ENCODE assay signal across 8 cellular contexts in genomic region chr16:1826691-1827573, GRCh38. TPM values are rescaled to one million over a fixed set of nuclear protein-coding genes. Genes with fewer than 3 reads are reported as not detected.
DNase-seq lines count a peak whose midpoint lies in the region; ATAC-seq, FAIRE-seq and TF ChIP-seq lines count a peak whose summit lies in the region.

TSS of gene FAHD1 (plus strand) at chr16:1827206. CDS start at chr16:1827239, 33 bp downstream.
TSS of gene HAGH (minus strand) at chr16:1826825. CDS start at chr16:1826787, 38 bp downstream.

- peak within 1 kb of the TSS; percentile 100 for H2AFZ ChIP-seq in fibroblast of lung (ENCODE audit: low read length)

- TF ChIP-seq POLR2A in H54 (IDR thresholded peaks at IDR 0.05; ENCODE audit: low read depth, low read length), result peak; percentile 58

- intact Hi-C loops in natural killer cell (cut with micrococcal nuclease), result loop anchor here (2.0 kb wide), 1 partner anchor 44 kb away; the partner anchor contains the start of genes NUBP2 and SPSB3

- POLR2A ChIA-PET in RWPE1 (lab: Yijun Ruan, JAX; ENCODE audit: low non-redundant PET), result interaction anchor here (0.6 to 2.5 kb wide), 3 partner anchors 23 to 129 kb away, joined by 3 to 7 read pairs (median 6); partner anchors contain the start of genes NUBP2 and SPSB3

- no peaks in the 10 kb centered on the region for H3K27me3 ChIP-seq in fibroblast of lung (ENCODE audit: control insufficient read depth, insufficient read depth, low read length)

- peak within 1 kb of the TSS; percentile 94 for H3K4me2 ChIP-seq in fibroblast of lung (ENCODE audit: extremely low read depth, insufficient read depth, low read length)

- peaks cover 3% of the 10 kb centered on the region for H3K36me3 ChIP-seq in fibroblast of lung (ENCODE audit: control insufficient read depth, insufficient read depth, low read length)

- H3K36me3 Mint-ChIP-seq in activated T-helper 17 cell treated with anti-CD3 and anti-CD28 coated beads, Interleukin-2, amount 50 U/mL, for 72 hours (ENCODE audit: low read depth), result peaks cover 21% of the 10 kb centered on the region
- no peaks in the 10 kb centered on the region for H3K36me3 Mint-ChIP-seq in natural killer cell

- no peaks in the 10 kb centered on the region for H3K9me3 Mint-ChIP-seq in activated T-helper 17 cell treated with anti-CD3 and anti-CD28 coated beads, Interleukin-2, amount 50 U/mL, for 72 hours
- H3K9me3 Mint-ChIP-seq in natural killer cell, result no peaks in the 10 kb centered on the region

- ATAC-seq in activated T-helper 17 cell treated with anti-CD3 and anti-CD28 coated beads, Interleukin-2, amount 50 U/mL, for 72 hours (replicated peaks), result peak; percentile 89
- peak; percentile 79 to 92 (median 84) for ATAC-seq in natural killer cell

- CTCF ChIA-PET in RWPE1 (lab: Yijun Ruan, JAX), result interaction anchor here (0.5 to 0.6 kb wide), 4 partner anchors 12 to 361 kb away, joined by 3 to 4 read pairs (median 3); no protein-coding TSS in a partner anchor

- peak within 1 kb of the TSS; percentile 75 for H3K9ac ChIP-seq in fibroblast of lung (ENCODE audit: insufficient read depth, low read length)

- no peaks in the 10 kb centered on the region for H4K20me1 ChIP-seq in fibroblast of lung (ENCODE audit: control insufficient read depth, extremely low read depth, insufficient read depth, low read length)

- peaks cover 7% of the 10 kb centered on the region for H3K4me1 ChIP-seq in fibroblast of lung (ENCODE audit: control insufficient read depth, extremely low read depth, insufficient read depth, low read length)

- TF ChIP-seq CTCF in RWPE1 (conservative IDR thresholded peaks at IDR 0.05; ENCODE audit: low read depth) (no peak), fibroblast of lung (conservative IDR thresholded peaks at IDR 0.05 in 1 of 2, IDR thresholded peaks at IDR 0.05 in 1 of 2; ENCODE audit: low read depth in 1 of 2, low read length in 2 of 2) (no peak), natural killer cell (IDR thresholded peaks at IDR 0.05) (no peak)

- H3K27ac ChIP-seq in RWPE1, result peak within 1 kb of the TSS; percentile 87
- H3K27ac ChIP-seq in fibroblast of lung (ENCODE audit: insufficient read depth, low read length), result peak within 1 kb of the TSS; percentile 80

- H3K27me3 Mint-ChIP-seq in activated T-helper 17 cell treated with anti-CD3 and anti-CD28 coated beads, Interleukin-2, amount 50 U/mL, for 72 hours, result no peaks in the 10 kb centered on the region
- H3K27me3 Mint-ChIP-seq in natural killer cell (ENCODE audit: low read depth in 2 of 2), result no peaks in the 10 kb centered on the region

- peaks cover 14% of the 10 kb centered on the region for H3K4me1 Mint-ChIP-seq in activated T-helper 17 cell treated with anti-CD3 and anti-CD28 coated beads, Interleukin-2, amount 50 U/mL, for 72 hours
- H3K4me1 Mint-ChIP-seq in natural killer cell, result peaks cover 9 to 23% of the 10 kb centered on the region in 2 donors

- peaks cover 26% of the 10 kb centered on the region for H3K79me2 ChIP-seq in fibroblast of lung (ENCODE audit: control insufficient read depth, insufficient read depth, low read length)

- H3K9me3 ChIP-seq in fibroblast of lung (ENCODE audit: control insufficient read depth, insufficient read depth, low read depth, low read length), result no peaks in the 10 kb centered on the region

- H3K27ac Mint-ChIP-seq in activated T-helper 17 cell treated with anti-CD3 and anti-CD28 coated beads, Interleukin-2, amount 50 U/mL, for 72 hours, result peak within 1 kb of the TSS; percentile 96
- H3K27ac Mint-ChIP-seq in natural killer cell, result peak within 1 kb of the TSS; percentile 85 to 89

- peak within 1 kb of the TSS; percentile 89 to 99 (median 98) for H3K4me3 ChIP-seq in fibroblast of lung (replicated peaks in 1 of 4; ENCODE audit: control extremely low read depth in 1 of 4, insufficient read depth in 1 of 4, low read depth in 3 of 4, low read length in 4 of 4)

- DNase-seq in EL, result peak; percentile 92
- peak; percentile 99 for DNase-seq in H54 (ENCODE audit: insufficient read length, low spot score)
- peak; percentile 96 for DNase-seq in LoVo (ENCODE audit: low spot score)
- DNase-seq in RWPE1 (ENCODE audit: low spot score), result peak; percentile 99
- DNase-seq in fibroblast of lung (ENCODE audit: low read depth in 2 of 2), result peak; percentile 95 to 96
- peak; percentile 95 for DNase-seq in natural killer cell
- peak; percentile 82 to 92 (median 90) for DNase-seq in stimulated activated naive CD4-positive, alpha-beta T cell (lab: John Stamatoyannopoulos, UW)

- H3K4me3 Mint-ChIP-seq in activated T-helper 17 cell treated with anti-CD3 and anti-CD28 coated beads, Interleukin-2, amount 50 U/mL, for 72 hours, result peak within 1 kb of the TSS; percentile 99
- peak within 1 kb of the TSS; percentile 89 for H3K4me3 Mint-ChIP-seq in natural killer cell

- no peak for FAIRE-seq in H54 (lab: Jason Lieb, UNC)

RNA-seq across cellular contexts. Expression of gene FAHD1, which starts in this region (rescaled TPM):
- 10 to 100 TPM; 19.2 to 19.3 TPM for total RNA-seq in activated T-helper 17 cell treated with anti-CD3 and anti-CD28 coated beads, Interleukin-2, amount 50 U/mL, for 72 hours
- total RNA-seq in fibroblast of lung (66.0 and 78.3 TPM in 2 replicates), natural killer cell (10 to 100 TPM in 1 of 3 donors, 1 to 10 TPM in 2; 5.3 to 10.6 (median 7.4) TPM)
- 28.3 and 37.4 TPM in 2 replicates for polyA plus RNA-seq in fibroblast of lung
- 33.5 and 45.4 TPM in 2 replicates for polyA plus RNA-seq in fibroblast of lung (2012)
- polyA minus RNA-seq in fibroblast of lung (ENCODE audit: low replicate concordance), result 9.3 and 15.9 TPM in 2 replicates

RNA-seq across cellular contexts. Expression of gene HAGH, which starts in this region (rescaled TPM):
- total RNA-seq in activated T-helper 17 cell treated with anti-CD3 and anti-CD28 coated beads, Interleukin-2, amount 50 U/mL, for 72 hours, result 10 to 100 TPM; 40.9 to 42.0 TPM
- total RNA-seq in fibroblast of lung (29.8 and 47.4 TPM in 2 replicates), natural killer cell (10 to 100 TPM; 27.8 to 38.4 (median 37.5) TPM)
- 18.4 and 24.0 TPM in 2 replicates for polyA plus RNA-seq in fibroblast of lung
- polyA plus RNA-seq in fibroblast of lung (2012), result 22.2 and 29.2 TPM in 2 replicates
- 20.9 and 60.4 TPM in 2 replicates for polyA minus RNA-seq in fibroblast of lung (ENCODE audit: low replicate concordance)

Comparison
In these comparisons a context has a peak if more than half of its experiments do, and no peak if none do; other contexts are left out.
1. Peak in every context shown above with its lines: DNase-seq, ATAC-seq, H3K4me3 ChIP-seq and H3K27ac ChIP-seq.